In the genomic region with DNA sequence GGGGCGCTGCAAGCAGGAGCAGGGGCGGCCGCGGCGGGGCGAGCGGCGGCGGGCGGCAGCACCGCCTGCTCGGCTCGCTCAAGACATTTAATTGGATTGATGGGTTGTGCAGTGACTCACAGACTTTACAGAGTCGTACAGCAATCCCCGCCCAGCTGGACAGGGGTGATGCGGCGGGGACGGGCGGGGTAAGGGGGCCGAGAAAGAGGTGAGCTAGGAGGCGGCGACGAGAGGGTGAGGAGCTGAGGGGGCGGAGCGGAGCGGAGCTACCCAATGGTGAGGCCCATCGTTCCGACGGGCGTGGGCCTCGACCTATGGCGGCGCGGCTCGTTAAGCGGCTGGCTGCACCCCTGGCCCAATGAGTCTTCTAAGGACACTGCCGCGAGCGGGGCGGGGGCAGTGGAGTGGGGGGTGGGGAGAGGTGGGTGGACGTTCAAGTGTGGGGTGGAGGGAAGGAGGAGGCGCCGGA, we compare ENCODE assay signal across 1 cellular context.
TF ChIP-seq lines count a peak whose summit lies in the region.

No MANE protein-coding gene starts in this region.

TF ChIP-seq in HepG2, 621 proteins besides CTCF, POLR2A, EP300 and RAD21 (continued from another document and continues in another):
- TF ChIP-seq ZNF34 (CRISPR knock-in tag; IDR thresholded peaks at IDR 0.05; ENCODE audit: borderline replicate concordance): no peak; the same call in 1 of the 2 replicates
- TF ChIP-seq ZKSCAN5 (CRISPR knock-in tag; IDR thresholded peaks at IDR 0.05): no peak
- no peak for TF ChIP-seq ZNF513 (CRISPR knock-in tag; conservative IDR thresholded peaks at IDR 0.05)
- TF ChIP-seq BCLAF1 (IDR thresholded peaks at IDR 0.05): no peak
- TF ChIP-seq YEATS2 (CRISPR knock-in tag; IDR thresholded peaks at IDR 0.05; ENCODE audit: borderline replicate concordance): no peak
- TF ChIP-seq ZNF333 (CRISPR knock-in tag; IDR thresholded peaks at IDR 0.05; ENCODE audit: borderline replicate concordance): peak; percentile 79
- TF ChIP-seq FOXP1 (IDR thresholded peaks at IDR 0.05): no peak
- no peak for TF ChIP-seq FOXP1 (CRISPR knock-in tag; IDR thresholded peaks at IDR 0.05)
- TF ChIP-seq CSRNP1 (CRISPR knock-in tag; IDR thresholded peaks at IDR 0.05): no peak
- 0 out of 2 replicates have a peak, but pooled peaks have one; percentile 13 for TF ChIP-seq SNAPC2 (CRISPR knock-in tag; IDR thresholded peaks at IDR 0.05)
- peak; percentile 72; the same call in 1 of the 2 replicates for TF ChIP-seq ATF7-NPFF (CRISPR knock-in tag; IDR thresholded peaks at IDR 0.05; ENCODE audit: low read depth)
- no peak for TF ChIP-seq ZNF296 (CRISPR knock-in tag; conservative IDR thresholded peaks at IDR 0.05)
- TF ChIP-seq SRSF4 (IDR thresholded peaks at IDR 0.05; ENCODE audit: low read depth, low read length, poor library complexity, severe bottlenecking): no peak
- no peak for TF ChIP-seq ZNF280D (CRISPR knock-in tag; IDR thresholded peaks at IDR 0.05)
- no peak for TF ChIP-seq ZNF891 (CRISPR knock-in tag; IDR thresholded peaks at IDR 0.05)
- TF ChIP-seq ZNF841 (CRISPR knock-in tag; IDR thresholded peaks at IDR 0.05; ENCODE audit: borderline replicate concordance): no peak
- peak; percentile 9; the same call in 1 of the 2 replicates for TF ChIP-seq ATF1 (CRISPR knock-in tag; IDR thresholded peaks at IDR 0.05)
- TF ChIP-seq MEF2D (CRISPR knock-in tag; IDR thresholded peaks at IDR 0.05): no peak
- 0 out of 2 replicates have a peak, but pooled peaks have one; percentile 48 for TF ChIP-seq CBFB (CRISPR knock-in tag; IDR thresholded peaks at IDR 0.05)
- TF ChIP-seq, protein P1, sequence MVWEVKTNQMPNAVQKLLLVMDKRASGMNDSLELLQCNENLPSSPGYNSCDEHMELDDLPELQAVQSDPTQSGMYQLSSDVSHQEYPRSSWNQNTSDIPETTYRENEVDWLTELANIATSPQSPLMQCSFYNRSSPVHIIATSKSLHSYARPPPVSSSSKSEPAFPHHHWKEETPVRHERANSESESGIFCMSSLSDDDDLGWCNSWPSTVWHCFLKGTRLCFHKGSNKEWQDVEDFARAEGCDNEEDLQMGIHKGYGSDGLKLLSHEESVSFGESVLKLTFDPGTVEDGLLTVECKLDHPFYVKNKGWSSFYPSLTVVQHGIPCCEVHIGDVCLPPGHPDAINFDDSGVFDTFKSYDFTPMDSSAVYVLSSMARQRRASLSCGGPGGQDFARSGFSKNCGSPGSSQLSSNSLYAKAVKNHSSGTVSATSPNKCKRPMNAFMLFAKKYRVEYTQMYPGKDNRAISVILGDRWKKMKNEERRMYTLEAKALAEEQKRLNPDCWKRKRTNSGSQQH (CRISPR knock-in tag; IDR thresholded peaks at IDR 0.05; ENCODE audit: low read depth): no peak
- TF ChIP-seq IKZF4 (CRISPR knock-in tag; IDR thresholded peaks at IDR 0.05; ENCODE audit: borderline replicate concordance, low read depth, not compliant biosample characterization): peak; percentile 35
- peak; percentile 47; the same call in 1 of the 2 replicates for TF ChIP-seq TARDBP (CRISPR knock-in tag; IDR thresholded peaks at IDR 0.05)
- peak; percentile 73; the same call in 1 of the 2 replicates for TF ChIP-seq PCBP1 (IDR thresholded peaks at IDR 0.05; ENCODE audit: borderline replicate concordance, low read depth, low read length)
- TF ChIP-seq, protein P2, sequence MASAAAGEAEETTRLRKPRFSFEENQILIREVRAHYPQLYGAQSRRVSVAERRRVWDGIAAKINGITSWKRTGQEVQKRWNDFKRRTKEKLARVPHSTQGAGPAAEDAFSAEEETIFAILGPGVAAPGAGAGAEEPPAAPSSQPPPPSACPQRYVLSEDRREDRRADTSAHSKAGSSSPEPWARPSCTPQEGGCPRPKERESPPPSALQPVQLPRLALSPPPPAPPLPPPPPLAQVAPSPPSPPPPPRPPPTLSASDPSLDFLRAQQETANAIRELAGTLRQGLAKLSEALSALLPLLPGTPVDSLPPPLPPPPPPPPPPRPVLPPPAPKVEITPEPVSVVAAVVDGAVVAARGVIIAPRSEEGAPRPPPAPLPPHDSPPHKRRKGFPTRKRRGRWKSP (CRISPR knock-in tag; IDR thresholded peaks at IDR 0.05): peak; percentile 25; the same call in 1 of the 2 replicates
- TF ChIP-seq HOXA5 (CRISPR knock-in tag; IDR thresholded peaks at IDR 0.05): peak; percentile 23; the same call in 1 of the 2 replicates
- peak; percentile 90 for TF ChIP-seq MIXL1 (CRISPR knock-in tag; IDR thresholded peaks at IDR 0.05)
- TF ChIP-seq CBX2 (IDR thresholded peaks at IDR 0.05; ENCODE audit: low read depth, low read length): no peak
- no peak for TF ChIP-seq CBX2 (CRISPR knock-in tag; IDR thresholded peaks at IDR 0.05; ENCODE audit: low read depth)
- peak; percentile 66; the same call in 1 of the 2 replicates for TF ChIP-seq ZBTB42 (CRISPR knock-in tag; IDR thresholded peaks at IDR 0.05)
- peak; percentile 12 for TF ChIP-seq GATAD1 (CRISPR knock-in tag; IDR thresholded peaks at IDR 0.05)
- TF ChIP-seq CREM (IDR thresholded peaks at IDR 0.05): 0 out of 2 replicates have a peak, but pooled peaks have one; percentile 37
- TF ChIP-seq CREM (CRISPR knock-in tag; IDR thresholded peaks at IDR 0.05): no peak
- TF ChIP-seq ZFP1 (CRISPR knock-in tag; IDR thresholded peaks at IDR 0.05): no peak
- TF ChIP-seq ZNF563 (CRISPR knock-in tag; IDR thresholded peaks at IDR 0.05): peak; percentile 62; the same call in 1 of the 2 replicates
- TF ChIP-seq ZBTB2 (CRISPR knock-in tag; IDR thresholded peaks at IDR 0.05; ENCODE audit: low read depth): no peak
- peak; percentile 65 for TF ChIP-seq AGO2 (optimal IDR thresholded peaks at IDR 0.05; ENCODE audit: low read depth, low read length)
- no peak for TF ChIP-seq HIVEP1 (CRISPR knock-in tag; IDR thresholded peaks at IDR 0.05)
- 0 out of 2 replicates have a peak, but pooled peaks have one; percentile 39 for TF ChIP-seq GATA4 (IDR thresholded peaks at IDR 0.05; ENCODE audit: borderline replicate concordance, low read depth)
- TF ChIP-seq ZC3H13 (CRISPR knock-in tag; IDR thresholded peaks at IDR 0.05): no peak
- no peak for TF ChIP-seq ZSCAN22 (CRISPR knock-in tag; IDR thresholded peaks at IDR 0.05)
- TF ChIP-seq ZNF597 (CRISPR knock-in tag; IDR thresholded peaks at IDR 0.05): no peak
- TF ChIP-seq ZNF619 (CRISPR knock-in tag; IDR thresholded peaks at IDR 0.05): no peak
- no peak for TF ChIP-seq DNMT3B (CRISPR knock-in tag; conservative IDR thresholded peaks at IDR 0.05)
